8 cellular contexts compared by ENCODE assay signal in the genomic region with DNA sequence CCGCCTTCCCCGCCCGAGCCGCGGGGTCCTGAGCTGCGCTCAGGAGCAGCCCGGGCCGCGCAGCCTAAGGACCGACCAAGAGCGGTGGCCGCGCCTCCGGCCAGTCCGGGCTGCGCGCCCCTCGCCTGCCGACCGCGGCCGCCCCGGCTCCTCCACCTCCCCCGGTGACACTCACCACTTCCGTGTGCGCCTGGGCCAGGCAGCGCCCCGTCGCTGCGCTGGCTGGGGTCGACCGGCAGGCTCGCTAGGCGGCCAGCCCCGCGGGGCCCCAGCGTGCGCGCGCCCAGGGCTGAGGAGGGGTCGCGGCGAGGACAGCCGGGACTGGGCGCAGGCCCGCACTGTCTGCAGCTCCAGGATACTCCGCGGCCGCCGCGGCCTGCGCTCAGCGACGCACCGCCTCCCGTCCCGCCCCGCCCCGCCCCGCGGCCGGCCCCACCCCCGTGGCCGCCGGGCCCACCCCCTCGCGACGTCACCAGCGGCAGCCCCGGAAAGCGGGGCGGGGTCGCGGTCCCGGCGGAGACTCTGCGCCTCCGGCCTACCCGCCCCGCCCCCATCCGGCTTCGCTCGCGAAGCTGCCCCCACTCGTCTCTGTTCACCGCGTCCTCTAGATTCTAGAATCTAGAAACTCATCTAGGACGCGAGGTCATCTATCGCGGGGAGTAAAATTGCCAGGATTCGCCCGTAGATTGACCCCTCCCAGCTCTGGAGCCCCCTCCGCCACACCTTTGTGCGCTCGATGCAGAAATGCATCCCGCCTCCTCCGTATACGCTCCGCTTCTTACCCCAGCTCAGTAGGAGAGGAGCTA. TPM values are rescaled to one million over a fixed set of nuclear protein-coding genes. Genes with fewer than 3 reads are reported as not detected.
A peak's percentile ranks its signal among the peaks of the same experiment; 100 is the strongest.
DNase-seq lines count a peak whose midpoint lies in the region; ATAC-seq and TF ChIP-seq lines count a peak whose summit lies in the region.

A gene (minus strand): TSS at position 392 of the 806 bp plus-strand sequence. CDS start 80,285 bp downstream, outside the sequence.

- no peaks in the 10 kb centered on the region for H3K9me3 Mint-ChIP-seq in activated T-helper 2 cell treated with anti-CD3 and anti-CD28 coated beads, Interferon-gamma antibody, Interleukin-2, Interleukin-4, amounts not matched to agents 10 μg/mL and 5 μg/mL and 100 μg/mL, durations not matched to agents 14 hours and 24 hours and 36 hours
- no peaks in the 10 kb centered on the region for H3K9me3 Mint-ChIP-seq in nephron

- H3K9me3 ChIP-seq in DOHH2 (ENCODE audit: control insufficient read depth, insufficient read depth, low read length): no peaks in the 10 kb centered on the region

- peak within 1 kb of the TSS; percentile 89 for H3K4me3 Mint-ChIP-seq in activated T-helper 2 cell treated with anti-CD3 and anti-CD28 coated beads, Interferon-gamma antibody, Interleukin-2, Interleukin-4, amounts not matched to agents 10 μg/mL and 5 μg/mL and 100 μg/mL, durations not matched to agents 14 hours and 24 hours and 36 hours (ENCODE audit: low read depth)
- H3K4me3 Mint-ChIP-seq in nephron: peak within 1 kb of the TSS; percentile 90 to 94 (median 94)

- peaks cover 15% of the 10 kb centered on the region for H3K36me3 ChIP-seq in DOHH2 (ENCODE audit: control insufficient read depth, low read length)

- ATAC-seq in GM21737 (IDR thresholded peaks at IDR 0.05; ENCODE audit: unreplicated experiment): peak; percentile 71
- ATAC-seq in stimulated activated naive CD8-positive, alpha-beta T cell treated with anti-CD3 and anti-CD28 coated beads, Interleukin-15, Interleukin-2, amounts not matched to agents 100 U/mL and 50 U/mL, for 24 hours: peak; percentile 86

- intact Hi-C loops in activated T-helper 2 cell treated with anti-CD3 and anti-CD28 coated beads, Interferon-gamma antibody, Interleukin-2, Interleukin-4, amounts not matched to agents 10 μg/mL and 5 μg/mL and 100 μg/mL, durations not matched to agents 14 hours and 24 hours and 36 hours (cut with micrococcal nuclease): loop anchor here (1.0 to 10.0 kb wide), 6 partner anchors 36 to 456 kb away; a partner anchor contains a TSS

- no peaks in the 10 kb centered on the region for H3K27me3 Mint-ChIP-seq in activated T-helper 2 cell treated with anti-CD3 and anti-CD28 coated beads, Interferon-gamma antibody, Interleukin-2, Interleukin-4, amounts not matched to agents 10 μg/mL and 5 μg/mL and 100 μg/mL, durations not matched to agents 14 hours and 24 hours and 36 hours (ENCODE audit: low read depth)
- H3K27me3 Mint-ChIP-seq in nephron (ENCODE audit: low read depth): peaks cover 3% of the 10 kb centered on the region

- peaks cover 21% of the 10 kb centered on the region; the same call in 1 of the 2 replicates for H4K20me1 ChIP-seq in DOHH2 (ENCODE audit: control insufficient read depth, insufficient read depth, low read depth, low read length)

- H3K27me3 ChIP-seq in DOHH2 (ENCODE audit: control insufficient read depth, low read length): peaks cover 3% of the 10 kb centered on the region; the same call in 1 of the 2 replicates

- peak; percentile 77 for DNase-seq in KG1 (lab: John Stamatoyannopoulos, UW)
- peak; percentile 94 for DNase-seq in RPMI8226
- peak; percentile 81 for DNase-seq in activated T-helper 2 cell treated with anti-CD3 and anti-CD28 coated beads, Interferon-gamma antibody, Interleukin-2, Interleukin-4, amounts not matched to agents 10 μg/mL and 5 μg/mL and 100 μg/mL, durations not matched to agents 14 hours and 24 hours and 36 hours (ENCODE audit: low spot score)
- DNase-seq in fibroblast of pulmonary artery (ENCODE audit: low read depth): peak; percentile 81
- DNase-seq in stimulated activated naive CD8-positive, alpha-beta T cell treated with anti-CD3 and anti-CD28 coated beads, Interleukin-15, Interleukin-2, amounts not matched to agents 100 U/mL and 50 U/mL, for 24 hours: peak; percentile 94

- peak within 1 kb of the TSS; percentile 97 for H3K4me2 ChIP-seq in DOHH2 (ENCODE audit: low read length)

- TF ChIP-seq CTCF in DOHH2 (IDR thresholded peaks at IDR 0.05; ENCODE audit: low read depth, low read length, poor library complexity, severe bottlenecking): no peak
- no peak for TF ChIP-seq CTCF in fibroblast of pulmonary artery (IDR thresholded peaks at IDR 0.05; ENCODE audit: low read length, missing control alignments)
- TF ChIP-seq CTCF in nephron (IDR thresholded peaks at IDR 0.05; ENCODE audit: unreplicated experiment in 3 of 3): no peak

- H3K27ac Mint-ChIP-seq in activated T-helper 2 cell treated with anti-CD3 and anti-CD28 coated beads, Interferon-gamma antibody, Interleukin-2, Interleukin-4, amounts not matched to agents 10 μg/mL and 5 μg/mL and 100 μg/mL, durations not matched to agents 14 hours and 24 hours and 36 hours: peak within 1 kb of the TSS; percentile 80
- peak within 1 kb of the TSS; percentile 95 to 96 (median 96) for H3K27ac Mint-ChIP-seq in nephron

- H3K4me3 ChIP-seq in DOHH2 (ENCODE audit: low read length) (peak within 1 kb of the TSS; percentile 85), fibroblast of pulmonary artery (replicated peaks; ENCODE audit: low read depth, low read length) (peak within 1 kb of the TSS; percentile 80)

- H3K79me2 ChIP-seq in DOHH2 (ENCODE audit: control insufficient read depth, low read length): peaks cover 49% of the 10 kb centered on the region

- peaks cover 54% of the 10 kb centered on the region for H3K4me1 ChIP-seq in DOHH2 (ENCODE audit: control insufficient read depth, low read length)

- peaks cover 21% of the 10 kb centered on the region for H3K36me3 Mint-ChIP-seq in activated T-helper 2 cell treated with anti-CD3 and anti-CD28 coated beads, Interferon-gamma antibody, Interleukin-2, Interleukin-4, amounts not matched to agents 10 μg/mL and 5 μg/mL and 100 μg/mL, durations not matched to agents 14 hours and 24 hours and 36 hours (ENCODE audit: low read depth)
- H3K36me3 Mint-ChIP-seq in nephron (ENCODE audit: low read depth): no peaks in the 10 kb centered on the region

- peaks cover 10% of the 10 kb centered on the region for H3F3A ChIP-seq in DOHH2 (ENCODE audit: control insufficient read depth, insufficient read depth)

- H3K9me2 ChIP-seq in DOHH2 (replicated peaks; ENCODE audit: control insufficient read depth, low read length): no peaks in the 10 kb centered on the region

- peak within 1 kb of the TSS; percentile 54 for H3K27ac ChIP-seq in DOHH2 (ENCODE audit: low read depth, low read length)

- peaks cover 50% of the 10 kb centered on the region for H3K4me1 Mint-ChIP-seq in activated T-helper 2 cell treated with anti-CD3 and anti-CD28 coated beads, Interferon-gamma antibody, Interleukin-2, Interleukin-4, amounts not matched to agents 10 μg/mL and 5 μg/mL and 100 μg/mL, durations not matched to agents 14 hours and 24 hours and 36 hours (ENCODE audit: low read depth)
- H3K4me1 Mint-ChIP-seq in nephron: peaks cover 36% of the 10 kb centered on the region

RNA-seq across cellular contexts. Expression of the gene that starts here (rescaled TPM):
- 99.9 and 105 TPM in 2 replicates for total RNA-seq in activated T-helper 2 cell treated with anti-CD3 and anti-CD28 coated beads, Interferon-gamma antibody, Interleukin-2, Interleukin-4, amounts not matched to agents 10 μg/mL and 5 μg/mL and 100 μg/mL, durations not matched to agents 14 hours and 24 hours and 36 hours

Comparison
In these comparisons a context has a peak if more than half of its experiments do, and no peak if none do; other contexts are left out.
1. Peak in every context shown above with its lines: DNase-seq, ATAC-seq, H3K4me3 ChIP-seq and H3K27ac ChIP-seq.